Comparison of ENCODE assay signal across 7 cellular contexts in the genomic region with DNA sequence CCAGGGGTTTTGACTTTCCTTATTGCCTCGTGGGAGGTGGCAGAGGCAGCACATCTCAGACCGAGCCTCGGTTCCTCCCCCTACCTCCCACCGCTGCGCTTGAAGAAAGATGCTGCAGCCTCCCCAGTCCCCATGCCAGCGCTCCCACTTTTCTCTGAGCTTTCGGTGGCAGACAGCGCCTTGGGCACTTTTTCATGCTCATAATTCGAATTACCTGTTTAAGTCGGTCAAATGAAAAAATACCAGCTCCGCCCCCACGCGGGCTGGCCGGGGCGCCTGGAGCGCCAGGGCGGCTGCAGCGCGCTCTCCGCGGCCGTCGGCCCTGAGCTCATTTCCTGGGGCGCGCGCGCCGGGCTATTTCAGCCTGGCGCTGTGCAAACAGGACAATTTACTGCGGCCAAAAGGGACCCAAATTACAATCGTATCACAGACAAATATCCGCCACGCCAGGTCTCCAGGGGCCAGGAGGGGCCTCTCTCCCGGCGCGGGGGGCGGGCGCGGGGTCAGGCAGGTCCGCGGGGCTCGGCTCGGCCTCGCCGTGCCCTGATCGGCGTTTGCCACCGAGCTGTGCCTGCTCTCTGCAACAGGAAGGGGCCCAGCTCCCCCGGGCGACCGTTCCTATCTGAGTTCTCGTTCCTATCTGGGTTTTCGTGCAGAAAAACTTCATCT. TPM values are rescaled to one million over a fixed set of nuclear protein-coding genes. Genes with fewer than 3 reads are reported as not detected.
DNase-seq lines count a peak whose midpoint lies in the region; FAIRE-seq and TF ChIP-seq lines count a peak whose summit lies in the region.

No MANE protein-coding gene starts in this region.

- no peaks in the 10 kb centered on the region for H3K9me3 ChIP-seq in mammary epithelial cell (replicated peaks; ENCODE audit: insufficient read depth, low read length)
- H3K9me3 ChIP-seq in kidney (ENCODE audit: control insufficient read depth in 1 of 2, low read length in 2 of 2), result no peaks in the 10 kb centered on the region
- H3K9me3 ChIP-seq in stomach smooth muscle (ENCODE audit: control insufficient read depth in 2 of 2, low read length in 2 of 2), result no peaks in the 10 kb centered on the region

- CTCF ChIA-PET in mammary epithelial cell (lab: Charles Lee; ENCODE audit: low non-redundant PET), result no interaction called here

- TF ChIP-seq POLR2A in GM12892 (IDR thresholded peaks at IDR 0.05; ENCODE audit: low read depth, low read length), result no peak

- in situ Hi-C loops in mammary epithelial cell (cut with MboI; ENCODE audit: low sequenced_read_pairs in 2 of 2), result no loop called here

- H3K4me3 ChIP-seq in mammary epithelial cell (replicated peaks in 1 of 3; ENCODE audit: insufficient read depth in 1 of 3, low read depth in 2 of 3, low read length in 3 of 3), result peak overlapping the region; percentile 34 to 43 (median 37)
- peak overlapping the region in 1 of 2 donors; percentile 39 for H3K4me3 ChIP-seq in kidney (ENCODE audit: low read length in 2 of 2)
- H3K4me3 ChIP-seq in stomach smooth muscle (ENCODE audit: low read length in 2 of 2), result peak overlapping the region; percentile 33 to 60

- FAIRE-seq in GM12892 (lab: Jason Lieb, UNC), result peak; percentile 33
- FAIRE-seq in kidney (lab: Jason Lieb, UNC), result no peak

- TF ChIP-seq CTCF in mammary epithelial cell (conservative IDR thresholded peaks at IDR 0.05 in 1 of 2, IDR thresholded peaks at IDR 0.05 in 1 of 2; ENCODE audit: extremely low read depth in 1 of 2, insufficient read depth in 1 of 2, low read depth in 1 of 2, low read length in 2 of 2) (no peak), kidney (IDR thresholded peaks at IDR 0.05; ENCODE audit: borderline replicate concordance, extremely low read depth, insufficient read depth) (no peak)

- H3K9ac ChIP-seq in mammary epithelial cell (ENCODE audit: insufficient read depth, low read length), result no peak overlapping the region
- H3K9ac ChIP-seq in kidney (ENCODE audit: low read length in 2 of 2), result no peak overlapping the region
- peak overlapping the region in 1 of 2 donors; percentile 26 for H3K9ac ChIP-seq in stomach smooth muscle (ENCODE audit: low read length in 2 of 2)

- peaks cover 23% of the 10 kb centered on the region for H3K4me1 ChIP-seq in mammary epithelial cell (ENCODE audit: insufficient read depth, low read length)
- peaks cover 0 to 8% of the 10 kb centered on the region in 2 donors for H3K4me1 ChIP-seq in kidney (ENCODE audit: control insufficient read depth in 1 of 2, insufficient read depth in 1 of 2, low read depth in 1 of 2, low read length in 2 of 2)
- peaks cover 10% of the 10 kb centered on the region for H3K4me1 ChIP-seq in stomach smooth muscle (ENCODE audit: control insufficient read depth, insufficient read depth, low read length)

- H3K36me3 ChIP-seq in mammary epithelial cell (ENCODE audit: insufficient read depth, low read length) (no peaks in the 10 kb centered on the region), kidney (ENCODE audit: control insufficient read depth in 1 of 2, insufficient read depth in 2 of 2, low read length in 2 of 2) (no peaks in the 10 kb centered on the region), stomach smooth muscle (ENCODE audit: control insufficient read depth in 2 of 2, insufficient read depth in 2 of 2, low read length in 2 of 2) (no peaks in the 10 kb centered on the region)

- dilution Hi-C loops in mammary epithelial cell (cut with HindIII; ENCODE audit: low sequenced_read_pairs), result no loop called here

- intact Hi-C loops in mammary epithelial cell (cut with micrococcal nuclease), result no loop called here
- intact Hi-C loops in kidney (cut with DNase I), result no loop called here

- no peaks in the 10 kb centered on the region for H3K79me2 ChIP-seq in mammary epithelial cell (ENCODE audit: insufficient read depth, low read length)

- DNase-seq in GM12892 (ENCODE audit: insufficient read length), result peak; percentile 40
- peak; percentile 54 for DNase-seq in NCI-H69 (lab: John Stamatoyannopoulos, UW)
- peak; percentile 47 for DNase-seq in mammary epithelial cell
- no peak for DNase-seq in kidney
- DNase-seq in OCI-M2 (lab: John Stamatoyannopoulos, UW; ENCODE audit: unreplicated experiment), result no peak
- no peak for DNase-seq in epidermal melanocyte (ENCODE audit: insufficient read length, low spot score)

- no peak overlapping the region for H3K27ac ChIP-seq in mammary epithelial cell (ENCODE audit: insufficient read depth, low read depth, low read length)
- H3K27ac ChIP-seq in kidney (ENCODE audit: low read depth in 2 of 2, low read length in 2 of 2), result peak overlapping the region; percentile 51 to 65
- no peak overlapping the region for H3K27ac ChIP-seq in stomach smooth muscle (ENCODE audit: low read length)

- no peaks in the 10 kb centered on the region for H4K20me1 ChIP-seq in mammary epithelial cell (ENCODE audit: insufficient read depth, low read length)

- BruUV-seq in mammary epithelial cell (replicated peaks; lab: Mats Ljungman, UMichigan), result no TSS peak

- peak overlapping the region; percentile 90 for H2AFZ ChIP-seq in mammary epithelial cell (ENCODE audit: low read depth, low read length)

- no peaks in the 10 kb centered on the region for H3K27me3 ChIP-seq in mammary epithelial cell (ENCODE audit: insufficient read depth, low read length)
- peaks cover 6 to 24% of the 10 kb centered on the region in 2 donors for H3K27me3 ChIP-seq in stomach smooth muscle (ENCODE audit: control insufficient read depth in 1 of 2, insufficient read depth in 2 of 2, low read length in 2 of 2)

- peak overlapping the region; percentile 88 for H3K4me2 ChIP-seq in mammary epithelial cell (ENCODE audit: insufficient read depth, low read depth, low read length)

- 4% methylated on average over 33 of the region's 53 CpGs for WGBS in mammary epithelial cell (ENCODE audit: low coverage, missing lambda C conversion rate)

RNA-seq across cellular contexts. Expression of gene SOST, which starts 45.0 kb away (rescaled TPM):
- not detected for polyA plus RNA-seq in GM12892 (2012; ENCODE audit: missing spikeins)
- total RNA-seq in mammary epithelial cell (not detected), kidney (0.09 TPM)
- polyA plus RNA-seq in mammary epithelial cell (not detected), kidney (ENCODE audit: insufficient read depth, low read depth, low replicate concordance) (15.1 TPM)
- not detected for polyA minus RNA-seq in mammary epithelial cell

RNA-seq across cellular contexts. Expression of gene MEOX1, which starts 51.9 kb away (rescaled TPM):
- polyA plus RNA-seq in GM12892 (2012; ENCODE audit: missing spikeins), result not detected
- not detected for total RNA-seq in mammary epithelial cell
- polyA plus RNA-seq in mammary epithelial cell, result not detected
- not detected for polyA minus RNA-seq in mammary epithelial cell
- total RNA-seq in kidney, result 1.4 TPM
- polyA plus RNA-seq in kidney (ENCODE audit: insufficient read depth, low read depth, low replicate concordance), result not detected

Comparison
In these comparisons a context has a peak if more than half of its experiments do, and no peak if none do; other contexts are left out.
1. DNase-seq: peak in GM12892 (single experiment), NCI-H69 (single experiment) and mammary epithelial cell (single experiment); none in kidney (single experiment), OCI-M2 (single experiment) and epidermal melanocyte (single experiment).
2. H3K27ac ChIP-seq: peak in kidney (2 of 2); none in mammary epithelial cell (single experiment) and stomach smooth muscle (single experiment).